1 cellular context compared by ENCODE assay signal in the genomic region with DNA sequence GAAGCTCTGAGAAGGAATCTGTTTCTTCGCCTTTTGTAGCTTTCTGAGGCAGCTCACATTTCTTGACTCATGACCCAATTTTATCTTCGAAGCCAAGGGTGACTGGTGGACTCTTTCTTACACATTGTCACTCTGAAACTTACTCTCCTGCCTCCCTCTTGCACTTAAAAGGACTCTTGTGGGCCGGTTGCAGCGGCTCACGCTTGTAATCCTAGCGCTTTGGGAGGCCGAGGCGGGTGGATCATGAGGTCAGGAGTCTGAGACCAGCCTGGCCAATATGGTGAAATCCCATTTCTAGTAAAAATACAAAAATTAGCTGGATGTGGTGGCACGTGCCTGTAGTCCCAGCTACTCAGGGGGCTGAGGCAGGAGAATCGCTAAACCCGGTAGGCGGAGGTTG.
TF ChIP-seq lines count a peak whose summit lies in the region.

No MANE protein-coding gene starts in this region.

TF ChIP-seq in HepG2, 621 proteins besides CTCF, POLR2A, EP300 and RAD21:
- TF ChIP-seq ZBTB33 (CRISPR knock-in tag; IDR thresholded peaks at IDR 0.05), result peak; percentile 51
